8 cellular contexts compared by ENCODE assay signal in the genomic region with DNA sequence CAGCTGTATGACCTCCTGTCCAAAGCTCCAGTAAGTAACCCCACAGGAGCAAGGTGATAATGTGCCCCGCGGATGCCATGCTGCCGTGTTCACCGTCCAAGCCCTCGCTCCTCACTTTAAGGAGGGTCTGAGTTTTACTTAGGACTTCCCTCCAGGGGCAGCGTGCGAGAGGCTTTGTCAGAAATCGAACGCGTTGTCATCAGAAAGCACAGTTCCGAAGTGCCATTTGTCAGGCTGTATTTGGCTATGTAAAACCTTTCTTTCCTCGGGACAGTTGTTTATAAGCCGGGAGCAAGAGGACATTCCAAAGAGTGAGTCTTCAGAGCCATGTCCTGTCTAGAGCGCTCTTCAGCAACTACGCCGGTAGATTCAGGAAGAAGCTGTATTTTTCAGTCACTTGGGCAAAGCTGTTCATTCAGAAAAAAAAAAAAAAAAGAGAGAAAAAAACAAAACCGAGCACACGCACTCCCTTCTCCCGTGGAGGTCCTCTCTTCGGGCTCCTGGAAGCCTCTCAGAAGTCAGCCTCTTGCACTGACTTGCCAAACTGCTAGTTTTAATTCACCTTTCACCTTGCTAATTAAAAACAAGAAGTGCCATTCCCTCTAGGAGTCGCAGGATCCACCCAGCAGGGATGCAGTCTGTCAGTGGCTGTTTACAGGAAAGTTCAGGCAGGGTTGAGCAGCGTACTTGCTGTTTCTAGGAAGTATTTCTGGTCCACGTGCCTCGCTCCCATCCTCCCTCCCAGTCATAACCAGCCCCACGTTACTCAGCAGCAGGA. TPM values are rescaled to one million over a fixed set of nuclear protein-coding genes. Genes with fewer than 3 reads are reported as not detected.
DNase-seq lines count a peak whose midpoint lies in the region; ATAC-seq and TF ChIP-seq lines count a peak whose summit lies in the region.

TSS of gene SEMA3E (minus strand) at position 676 of the 778 bp plus-strand sequence.

- H3K4me1 Mint-ChIP-seq in Caco-2 (ENCODE audit: low read depth, unreplicated experiment): no peaks in the 10 kb centered on the region
- no peaks in the 10 kb centered on the region for H3K4me1 Mint-ChIP-seq in natural killer cell treated with Interleukin-12 subunit alpha and Interleukin-12 subunit beta and Interleukin-15 and Interleukin-18, amount 100 ng/mL, for 72 hours (ENCODE audit: low read depth in 2 of 2)

- no peaks in the 10 kb centered on the region for H3K9me3 ChIP-seq in Caco-2

- H3K27me3 ChIP-seq in Caco-2 (replicated peaks; ENCODE audit: control insufficient read depth, insufficient read depth, low read length): no peaks in the 10 kb centered on the region

- no TSS peak for BruUV-seq in Caco-2 (replicated peaks; lab: Mats Ljungman, UMichigan)

- peak; percentile 80 for ATAC-seq in omental fat pad (ENCODE audit: low FRiP score)
- no peak for ATAC-seq in HG02642 (IDR thresholded peaks at IDR 0.05; ENCODE audit: poor library complexity, unreplicated experiment)
- ATAC-seq in GM19397 (IDR thresholded peaks at IDR 0.05; ENCODE audit: unreplicated experiment): no peak
- no peak for ATAC-seq in natural killer cell treated with Interleukin-12 subunit alpha and Interleukin-12 subunit beta and Interleukin-15 and Interleukin-18, amount 100 ng/mL, for 72 hours

- no peak within 1 kb of the TSS for H3K27ac Mint-ChIP-seq in Caco-2 (ENCODE audit: unreplicated experiment)
- H3K27ac Mint-ChIP-seq in natural killer cell treated with Interleukin-12 subunit alpha and Interleukin-12 subunit beta and Interleukin-15 and Interleukin-18, amount 100 ng/mL, for 72 hours: no peak within 1 kb of the TSS

- in situ Hi-C loops in GM13977 (cut with MboI; ENCODE audit: low pct_unique_long_range_greater_than_20kb, low sequenced_read_pairs, unreplicated experiment): no loop called here

- intact Hi-C loops in Caco-2 (cut with micrococcal nuclease; ENCODE audit: unreplicated experiment): no loop called here

- H3K4me3 Mint-ChIP-seq in Caco-2 (ENCODE audit: unreplicated experiment): peak within 1 kb of the TSS; percentile 64
- H3K4me3 Mint-ChIP-seq in natural killer cell treated with Interleukin-12 subunit alpha and Interleukin-12 subunit beta and Interleukin-15 and Interleukin-18, amount 100 ng/mL, for 72 hours: no peak within 1 kb of the TSS

- CTCF ChIA-PET in Caco-2 (lab: Charles Lee): interaction anchor here (0.6 kb wide), 2 partner anchors 43 to 770 kb away, joined by 3 to 5 read pairs; no protein-coding TSS in a partner anchor

- H3K27me3 Mint-ChIP-seq in Caco-2 (ENCODE audit: insufficient read depth, unreplicated experiment): peaks cover 16% of the 10 kb centered on the region
- peaks cover 0 to 3% of the 10 kb centered on the region in 2 donors for H3K27me3 Mint-ChIP-seq in natural killer cell treated with Interleukin-12 subunit alpha and Interleukin-12 subunit beta and Interleukin-15 and Interleukin-18, amount 100 ng/mL, for 72 hours

- peak within 1 kb of the TSS; percentile 24 for H3K4me3 ChIP-seq in Caco-2 (ENCODE audit: low read depth, low read length)

- H3K36me3 Mint-ChIP-seq in Caco-2 (ENCODE audit: insufficient read depth, unreplicated experiment): no peaks in the 10 kb centered on the region
- H3K36me3 Mint-ChIP-seq in natural killer cell treated with Interleukin-12 subunit alpha and Interleukin-12 subunit beta and Interleukin-15 and Interleukin-18, amount 100 ng/mL, for 72 hours: no peaks in the 10 kb centered on the region

- no peaks in the 10 kb centered on the region for H3K4me1 ChIP-seq in Caco-2

- peak in 1 of 2 experiments; percentile 8 for DNase-seq in Caco-2
- DNase-seq in NCI-H345 treated with DMSO at 0.1 percent for 48 hours (lab: John Stamatoyannopoulos, UW; ENCODE audit: unreplicated experiment): peak; percentile 21
- DNase-seq in fibroblast of gingiva (ENCODE audit: low read depth): peak; percentile 23
- no peak for DNase-seq in omental fat pad (ENCODE audit: low spot score)
- no peak for DNase-seq in natural killer cell treated with Interleukin-12 subunit alpha and Interleukin-12 subunit beta and Interleukin-15 and Interleukin-18, amount 100 ng/mL, for 72 hours (ENCODE audit: low spot score)
- no peak for DNase-seq in GM13977 (ENCODE audit: low spot score)

- no peaks in the 10 kb centered on the region for H3K9me3 Mint-ChIP-seq in Caco-2 (ENCODE audit: unreplicated experiment)
- H3K9me3 Mint-ChIP-seq in natural killer cell treated with Interleukin-12 subunit alpha and Interleukin-12 subunit beta and Interleukin-15 and Interleukin-18, amount 100 ng/mL, for 72 hours: peaks cover 6% of the 10 kb centered on the region

- no peaks in the 10 kb centered on the region for H3K36me3 ChIP-seq in Caco-2 (ENCODE audit: control insufficient read depth, insufficient read depth, low read length)

- TF ChIP-seq CTCF in Caco-2 (IDR thresholded peaks at IDR 0.05; ENCODE audit: insufficient read depth in 1 of 2, low read depth in 1 of 2, low read length in 1 of 2, severe bottlenecking in 1 of 2, unreplicated experiment in 1 of 2): peak in 1 of 2 experiments; percentile 11
- no peak for TF ChIP-seq CTCF in omental fat pad (IDR thresholded peaks at IDR 0.05)
- TF ChIP-seq CTCF in GM13977 (IDR thresholded peaks at IDR 0.05; ENCODE audit: extremely low read depth, insufficient read depth, missing control alignments): no peak

- POLR2A ChIA-PET in Caco-2 (lab: Charles Lee): no interaction called here

RNA-seq across cellular contexts. Expression of gene SEMA3E, which starts in this region (rescaled TPM):
- total RNA-seq in Caco-2 (2022) (0.20 TPM in 1 of 2 replicates, not detected in the other), omental fat pad (1 to 10 TPM; 1.2 to 6.3 (median 1.4) TPM)
- not detected for total RNA-seq in natural killer cell treated with Interleukin-12 subunit alpha and Interleukin-12 subunit beta and Interleukin-15 and Interleukin-18, amount 100 ng/mL, for 72 hours

Comparison
In these comparisons a context has a peak if more than half of its experiments do, and no peak if none do; other contexts are left out.
1. DNase-seq: peak in NCI-H345 treated with DMSO at 0.1 percent for 48 hours (single experiment) and fibroblast of gingiva (single experiment); none in omental fat pad (single experiment), natural killer cell treated with Interleukin-12 subunit alpha and Interleukin-12 subunit beta and Interleukin-15 and Interleukin-18, amount 100 ng/mL, for 72 hours (single experiment) and GM13977 (single experiment).